In genomic region chr7:97016392-97017196, GRCh38 we compare ENCODE assay signal across 1 cellular context.
A peak's percentile ranks its signal among the peaks of the same experiment; 100 is the strongest.
TF ChIP-seq lines count a peak whose summit lies in the region.

No MANE protein-coding gene starts in this region.

TF ChIP-seq in HEK293, 187 proteins besides CTCF, POLR2A, EP300 and RAD21 (continued from another document and continues in another):
- TF ChIP-seq PRDM10 (tag by site-specific recombination; IDR thresholded peaks at IDR 0.05), result peak; percentile 80
- TF ChIP-seq ZBTB17 (tag by site-specific recombination; IDR thresholded peaks at IDR 0.05), result peak; percentile 45; the same call in 1 of the 2 replicates
- no peak for TF ChIP-seq ZNF621 (tag by site-specific recombination; IDR thresholded peaks at IDR 0.05)
- no peak for TF ChIP-seq ZNF513 (tag by site-specific recombination; IDR thresholded peaks at IDR 0.05)
- no peak for TF ChIP-seq ZNF174 (tag by site-specific recombination; IDR thresholded peaks at IDR 0.05)
- TF ChIP-seq KLF10 (tag by site-specific recombination; IDR thresholded peaks at IDR 0.05), result no peak
- TF ChIP-seq ZNF2 (tag by site-specific recombination; IDR thresholded peaks at IDR 0.05), result no peak
- TF ChIP-seq ZIC2 (tag by site-specific recombination; IDR thresholded peaks at IDR 0.05), result peak; percentile 93
- TF ChIP-seq ZNF394 (tag by site-specific recombination; IDR thresholded peaks at IDR 0.05; ENCODE audit: borderline replicate concordance), result peak; percentile 71
- TF ChIP-seq KLF9 (tag by site-specific recombination; IDR thresholded peaks at IDR 0.05; ENCODE audit: low read depth), result no peak
- no peak for TF ChIP-seq ZNF24 (tag by site-specific recombination; IDR thresholded peaks at IDR 0.05)
- no peak; the same call in 1 of the 2 replicates for TF ChIP-seq ZNF660 (tag by site-specific recombination; IDR thresholded peaks at IDR 0.05)
- TF ChIP-seq ZSCAN16 (tag by site-specific recombination; IDR thresholded peaks at IDR 0.05), result 0 out of 2 replicates have a peak, but pooled peaks have one; percentile 31
- TF ChIP-seq ZNF654 (tag by site-specific recombination; IDR thresholded peaks at IDR 0.05; ENCODE audit: low read depth), result no peak; the same call in 1 of the 2 replicates
- TF ChIP-seq ZBTB48 (tag by site-specific recombination; IDR thresholded peaks at IDR 0.05), result peak; percentile 63; the same call in 1 of the 2 replicates
- no peak for TF ChIP-seq ZNF792 (tag by site-specific recombination; IDR thresholded peaks at IDR 0.05)
- peak; percentile 23; the same call in 1 of the 2 replicates for TF ChIP-seq ZSCAN30 (tag by site-specific recombination; IDR thresholded peaks at IDR 0.05)
- TF ChIP-seq, protein P1, sequence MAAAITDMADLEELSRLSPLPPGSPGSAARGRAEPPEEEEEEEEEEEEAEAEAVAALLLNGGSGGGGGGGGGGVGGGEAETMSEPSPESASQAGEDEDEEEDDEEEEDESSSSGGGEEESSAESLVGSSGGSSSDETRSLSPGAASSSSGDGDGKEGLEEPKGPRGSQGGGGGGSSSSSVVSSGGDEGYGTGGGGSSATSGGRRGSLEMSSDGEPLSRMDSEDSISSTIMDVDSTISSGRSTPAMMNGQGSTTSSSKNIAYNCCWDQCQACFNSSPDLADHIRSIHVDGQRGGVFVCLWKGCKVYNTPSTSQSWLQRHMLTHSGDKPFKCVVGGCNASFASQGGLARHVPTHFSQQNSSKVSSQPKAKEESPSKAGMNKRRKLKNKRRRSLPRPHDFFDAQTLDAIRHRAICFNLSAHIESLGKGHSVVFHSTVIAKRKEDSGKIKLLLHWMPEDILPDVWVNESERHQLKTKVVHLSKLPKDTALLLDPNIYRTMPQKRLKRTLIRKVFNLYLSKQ (tag by site-specific recombination; IDR thresholded peaks at IDR 0.05; ENCODE audit: borderline replicate concordance), result no peak
- TF ChIP-seq ZNF580 (tag by site-specific recombination; IDR thresholded peaks at IDR 0.05), result no peak
- no peak for TF ChIP-seq ZNF138 (tag by site-specific recombination; IDR thresholded peaks at IDR 0.05; ENCODE audit: borderline replicate concordance)
- peak; percentile 17; the same call in 1 of the 2 replicates for TF ChIP-seq ZNF629 (tag by site-specific recombination; IDR thresholded peaks at IDR 0.05)
- TF ChIP-seq MZF1 (tag by site-specific recombination; IDR thresholded peaks at IDR 0.05; ENCODE audit: borderline replicate concordance), result 0 out of 2 replicates have a peak, but pooled peaks have one; percentile 3
- TF ChIP-seq OSR2 (tag by site-specific recombination; IDR thresholded peaks at IDR 0.05), result peak; percentile 64
- TF ChIP-seq, protein P2, sequence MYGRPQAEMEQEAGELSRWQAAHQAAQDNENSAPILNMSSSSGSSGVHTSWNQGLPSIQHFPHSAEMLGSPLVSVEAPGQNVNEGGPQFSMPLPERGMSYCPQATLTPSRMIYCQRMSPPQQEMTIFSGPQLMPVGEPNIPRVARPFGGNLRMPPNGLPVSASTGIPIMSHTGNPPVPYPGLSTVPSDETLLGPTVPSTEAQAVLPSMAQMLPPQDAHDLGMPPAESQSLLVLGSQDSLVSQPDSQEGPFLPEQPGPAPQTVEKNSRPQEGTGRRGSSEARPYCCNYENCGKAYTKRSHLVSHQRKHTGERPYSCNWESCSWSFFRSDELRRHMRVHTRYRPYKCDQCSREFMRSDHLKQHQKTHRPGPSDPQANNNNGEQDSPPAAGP (tag by site-specific recombination; IDR thresholded peaks at IDR 0.05), result peak; percentile 55; the same call in 1 of the 2 replicates
- TF ChIP-seq, protein P3, sequence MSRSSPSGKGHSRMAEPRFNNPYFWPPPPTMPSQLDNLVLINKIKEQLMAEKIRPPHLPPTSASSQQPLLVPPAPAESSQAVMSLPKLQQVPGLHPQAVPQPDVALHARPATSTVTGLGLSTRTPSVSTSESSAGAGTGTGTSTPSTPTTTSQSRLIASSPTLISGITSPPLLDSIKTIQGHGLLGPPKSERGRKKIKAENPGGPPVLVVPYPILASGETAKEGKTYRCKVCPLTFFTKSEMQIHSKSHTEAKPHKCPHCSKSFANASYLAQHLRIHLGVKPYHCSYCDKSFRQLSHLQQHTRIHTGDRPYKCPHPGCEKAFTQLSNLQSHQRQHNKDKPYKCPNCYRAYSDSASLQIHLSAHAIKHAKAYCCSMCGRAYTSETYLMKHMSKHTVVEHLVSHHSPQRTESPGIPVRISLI (tag by site-specific recombination; IDR thresholded peaks at IDR 0.05), result peak; percentile 85
- no peak for TF ChIP-seq OVOL3 (tag by site-specific recombination; IDR thresholded peaks at IDR 0.05)
- TF ChIP-seq ZBTB20 (tag by site-specific recombination; IDR thresholded peaks at IDR 0.05), result peak; percentile 64; the same call in 1 of the 2 replicates
- peak; percentile 67 for TF ChIP-seq WT1 (tag by site-specific recombination; IDR thresholded peaks at IDR 0.05)
- no peak for TF ChIP-seq PRDM6 (tag by site-specific recombination; IDR thresholded peaks at IDR 0.05)
- no peak for TF ChIP-seq GFI1B (tag by site-specific recombination; IDR thresholded peaks at IDR 0.05)
- no peak for TF ChIP-seq ZNF626 (tag by site-specific recombination; IDR thresholded peaks at IDR 0.05)
- TF ChIP-seq KLF7 (tag by site-specific recombination; IDR thresholded peaks at IDR 0.05; ENCODE audit: borderline replicate concordance), result 0 out of 2 replicates have a peak, but pooled peaks have one; percentile 35
- no peak for TF ChIP-seq ZNF302 (tag by site-specific recombination; IDR thresholded peaks at IDR 0.05; ENCODE audit: low read depth)
- no peak for TF ChIP-seq ZNF311 (tag by site-specific recombination; IDR thresholded peaks at IDR 0.05; ENCODE audit: borderline replicate concordance)
- no peak for TF ChIP-seq ZNF529 (tag by site-specific recombination; IDR thresholded peaks at IDR 0.05; ENCODE audit: insufficient replicate concordance)
- peak; percentile 45 for TF ChIP-seq KLF1 (tag by site-specific recombination; IDR thresholded peaks at IDR 0.05)
- TF ChIP-seq TCF7L2 (IDR thresholded peaks at IDR 0.05; ENCODE audit: borderline replicate concordance, low read depth, low read length), result peak; percentile 93
- TF ChIP-seq ZXDB (tag by site-specific recombination; IDR thresholded peaks at IDR 0.05), result peak; percentile 34; the same call in 1 of the 2 replicates
- peak; percentile 93 for TF ChIP-seq ZNF76 (tag by site-specific recombination; IDR thresholded peaks at IDR 0.05; ENCODE audit: borderline replicate concordance, low read depth)
- TF ChIP-seq ZSCAN4 (tag by site-specific recombination; IDR thresholded peaks at IDR 0.05), result 0 out of 2 replicates have a peak, but pooled peaks have one; percentile 60
- TF ChIP-seq ZBTB49 (tag by site-specific recombination; IDR thresholded peaks at IDR 0.05; ENCODE audit: low read depth), result no peak
- 0 out of 2 replicates have a peak, but pooled peaks have one; percentile 17 for TF ChIP-seq ZNF501 (tag by site-specific recombination; IDR thresholded peaks at IDR 0.05)
- TF ChIP-seq ZNF777 (tag by site-specific recombination; IDR thresholded peaks at IDR 0.05; ENCODE audit: borderline replicate concordance), result peak; percentile 85
